ENCODE assay signal across 10 cellular contexts in the genomic region with DNA sequence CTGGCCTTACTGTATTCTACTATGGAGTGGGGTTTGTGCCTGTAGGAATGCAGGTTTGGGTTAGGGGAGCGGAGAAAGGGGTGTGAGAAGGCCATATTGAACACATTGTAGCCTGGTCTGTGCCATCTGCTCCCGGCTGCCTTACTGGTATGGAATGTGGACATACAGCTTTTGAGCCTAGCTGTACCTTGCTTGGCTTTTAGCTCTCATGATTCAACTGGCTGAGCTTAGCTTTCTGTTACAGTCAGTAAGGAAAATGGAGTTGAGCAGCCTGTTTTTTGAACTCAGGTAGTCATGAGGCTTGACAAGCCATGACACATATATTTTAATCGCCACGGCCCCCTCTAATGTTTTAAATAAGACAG. TPM values are rescaled to one million over a fixed set of nuclear protein-coding genes. Genes with fewer than 3 reads are reported as not detected.
DNase-seq lines count a peak whose midpoint lies in the region; ATAC-seq, FAIRE-seq and TF ChIP-seq lines count a peak whose summit lies in the region.
"Had no signal": no experiment of that assay in that cellular context is flagged by ENCODE, and none has a peak within 500 bp of the region (broad histone marks: within the 10 kb centered on the region; RNA-seq: fewer than 3 reads in every experiment).

No MANE protein-coding gene starts in this region.

- H3K4me3 ChIP-seq in PC-9 (peak overlapping the region; percentile 36; the same call in 1 of the 2 replicates), pancreas (no peak overlapping the region), ascending aorta (no peak overlapping the region)
- H3K4me3 ChIP-seq in CD4-positive, alpha-beta memory T cell (ENCODE audit: low read length in 2 of 2), result no peak overlapping the region

- no peaks in the 10 kb centered on the region for H4K20me1 ChIP-seq in PC-9 (ENCODE audit: insufficient read depth)

- H3K36me3 Mint-ChIP-seq in CD4-positive, alpha-beta memory T cell, result peaks cover 0 to 5% of the 10 kb centered on the region in 2 donors

- CTCF ChIA-PET in PC-9 (lab: Charles Lee), result interaction anchor here (0.6 to 1.1 kb wide), 2 partner anchors 62 to 227 kb away, joined by 3 to 4 read pairs; no protein-coding TSS in a partner anchor
- CTCF ChIA-PET in CD4-positive, alpha-beta memory T cell (lab: Charles Lee; ENCODE audit: partially characterized antibody), result interaction anchor here (1.1 to 1.4 kb wide), 2 partner anchors 11 to 89 kb away, joined by 3 read pairs; no protein-coding TSS in a partner anchor

- H3K27ac ChIP-seq in PC-9 (peak overlapping the region; percentile 95), foreskin keratinocyte (peak overlapping the region; percentile 70), pancreas (peak overlapping the region in 2 of 4 donors; percentile 20 to 24), ascending aorta (no peak overlapping the region)
- H3K27ac ChIP-seq in CD4-positive, alpha-beta memory T cell (ENCODE audit: low read depth, low read length), result no peak overlapping the region

- H3K4me1 Mint-ChIP-seq in CD4-positive, alpha-beta memory T cell, result peaks cover 46 to 67% (median 54%) of the 10 kb centered on the region in 4 donors

- no peaks in the 10 kb centered on the region for H3K9me3 Mint-ChIP-seq in CD4-positive, alpha-beta memory T cell

- peaks cover 7% of the 10 kb centered on the region; the same call in 1 of the 2 replicates for H3K36me3 ChIP-seq in PC-9 (ENCODE audit: low read depth)
- no peaks in the 10 kb centered on the region for H3K36me3 ChIP-seq in pancreas
- no peaks in the 10 kb centered on the region for H3K36me3 ChIP-seq in CD4-positive, alpha-beta memory T cell (ENCODE audit: insufficient read depth, low read length)
- H3K36me3 ChIP-seq in ascending aorta, result no peaks in the 10 kb centered on the region

- intact Hi-C loops in PC-9 (cut with micrococcal nuclease; ENCODE audit: unreplicated experiment) (loop anchor here (1.0 to 5.0 kb wide), 5 partner anchors 11 to 115 kb away; a partner anchor contains a TSS), pancreas (cut with DNase I) (no loop called here), ascending aorta (cut with DNase I) (no loop called here)
- intact Hi-C loops in CD4-positive, alpha-beta memory T cell (cut with micrococcal nuclease), result no loop called here

- DNase-seq in DMS 273 (lab: John Stamatoyannopoulos, UW; ENCODE audit: unreplicated experiment) (peak; percentile 73), PC-9 (peak; percentile 74 to 99), foreskin keratinocyte (peak; percentile 93 to 97), pancreas (peak in 1 of 6 donors; percentile 22), ascending aorta (ENCODE audit: low spot score in 2 of 2) (no peak)
- DNase-seq in CD4-positive, alpha-beta memory T cell, result no peak
- DNase-seq: C1 segment of cervical spinal cord, NCI-H1048 had no signal

- H3F3A ChIP-seq in PC-9 (ENCODE audit: insufficient read depth, low read depth), result peaks cover 83% of the 10 kb centered on the region

- POLR2A ChIA-PET in PC-9 (lab: Charles Lee; ENCODE audit: unreplicated experiment), result interaction anchor here (0.6 kb wide), 3 partner anchors 17 to 31 kb away, joined by 3 to 4 read pairs (median 3); no protein-coding TSS in a partner anchor
- POLR2A ChIA-PET in CD4-positive, alpha-beta memory T cell (lab: Charles Lee; ENCODE audit: partially characterized antibody), result no interaction called here

- no TSS peak for BruUV-seq in PC-9 (replicated peaks; lab: Mats Ljungman, UMichigan)

- TF ChIP-seq CTCF in PC-9 (conservative IDR thresholded peaks at IDR 0.05), result no peak
- TF ChIP-seq CTCF in foreskin keratinocyte (conservative IDR thresholded peaks at IDR 0.05), result peak; percentile 5
- no peak for TF ChIP-seq CTCF in pancreas (IDR thresholded peaks at IDR 0.05)
- no peak for TF ChIP-seq CTCF in ascending aorta (IDR thresholded peaks at IDR 0.05)

- H3K4me2 ChIP-seq in PC-9, result peak overlapping the region; percentile 76

- no peaks in the 10 kb centered on the region for H3K9me3 ChIP-seq in PC-9 (ENCODE audit: insufficient read depth, low read depth)
- no peaks in the 10 kb centered on the region for H3K9me3 ChIP-seq in pancreas
- no peaks in the 10 kb centered on the region for H3K9me3 ChIP-seq in CD4-positive, alpha-beta memory T cell (ENCODE audit: control insufficient read depth in 1 of 2, low read length in 2 of 2)
- no peaks in the 10 kb centered on the region for H3K9me3 ChIP-seq in ascending aorta

- H3K27me3 ChIP-seq in PC-9 (ENCODE audit: insufficient read depth, low read depth) (no peaks in the 10 kb centered on the region), foreskin keratinocyte (no peaks in the 10 kb centered on the region), pancreas (no peaks in the 10 kb centered on the region), ascending aorta (no peaks in the 10 kb centered on the region)
- H3K27me3 ChIP-seq in CD4-positive, alpha-beta memory T cell (ENCODE audit: insufficient read depth, low read length), result no peaks in the 10 kb centered on the region

- H3K27me3 Mint-ChIP-seq in CD4-positive, alpha-beta memory T cell, result no peaks in the 10 kb centered on the region

- no peak overlapping the region for H2AFZ ChIP-seq in PC-9

- no peak for FAIRE-seq in pancreas (lab: Jason Lieb, UNC)

- H3K9me2 ChIP-seq in PC-9 (ENCODE audit: insufficient read depth), result no peaks in the 10 kb centered on the region

- H3K4me3 Mint-ChIP-seq in CD4-positive, alpha-beta memory T cell, result no peak overlapping the region

- H3K4me1 ChIP-seq in PC-9 (replicated peaks; ENCODE audit: insufficient read depth) (peaks cover 75% of the 10 kb centered on the region), foreskin keratinocyte (peaks cover 41% of the 10 kb centered on the region), pancreas (peaks cover 18 to 19% (median 19%) of the 10 kb centered on the region in 3 donors), ascending aorta (peaks cover 0 to 32% of the 10 kb centered on the region in 2 donors)
- H3K4me1 ChIP-seq in CD4-positive, alpha-beta memory T cell (ENCODE audit: insufficient read depth, low read length), result peaks cover 41% of the 10 kb centered on the region

- WGBS in pancreas, 2 donors, result 50 to 57% methylated on average over 4 of the region's 4 CpGs

- H3K79me2 ChIP-seq in PC-9 (ENCODE audit: low read depth), result peaks cover 89% of the 10 kb centered on the region

- peak overlapping the region in 2 of 7 donors; percentile 62 to 72 for H3K27ac Mint-ChIP-seq in CD4-positive, alpha-beta memory T cell

- peak; percentile 88 for ATAC-seq in foreskin keratinocyte
- peak; percentile 39 to 84 (median 68) for ATAC-seq in pancreas
- no peak for ATAC-seq in GM21360 (IDR thresholded peaks at IDR 0.05; ENCODE audit: unreplicated experiment)
- ATAC-seq in GM18861 (IDR thresholded peaks at IDR 0.05; ENCODE audit: unreplicated experiment), result no peak

RNA-seq across cellular contexts. Expression of a gene that starts 41.6 kb away (rescaled TPM):
- total RNA-seq in PC-9 (2021) (87.8 and 104 TPM in 2 replicates), foreskin keratinocyte (39.9 and 43.3 TPM in 2 replicates), pancreas (10 to 100 TPM; 14.6 to 26.8 (median 19.9) TPM), ascending aorta (23.7 TPM)
- polyA plus RNA-seq in foreskin keratinocyte (8.2 and 9.9 TPM in 2 replicates), pancreas (10 to 100 TPM in 1 of 2 donors, 1 to 10 TPM in 1; 8.4 to 12.7 TPM)
- 10 to 100 TPM; 47.5 to 49.0 TPM for total RNA-seq in CD4-positive, alpha-beta memory T cell
- polyA plus RNA-seq in CD4-positive, alpha-beta memory T cell, result 10 to 100 TPM in 1 of 2 donors, 1 to 10 TPM in 1; 1.1 to 10.6 TPM

RNA-seq across cellular contexts. Expression of a gene that starts 51.7 kb away (rescaled TPM):
- total RNA-seq in PC-9 (2021) (332 and 411 TPM in 2 replicates), foreskin keratinocyte (310 and 317 TPM in 2 replicates), pancreas (10 to 100 TPM; 34.5 to 50.9 (median 39.3) TPM), ascending aorta (96.6 TPM)
- polyA plus RNA-seq in foreskin keratinocyte (469 and 482 TPM in 2 replicates), pancreas (10 to 100 TPM; 46.4 to 48.2 TPM)
- 10 to 100 TPM; 40.7 to 42.1 TPM for total RNA-seq in CD4-positive, alpha-beta memory T cell
- 10 to 100 TPM; 62.4 to 67.6 TPM for polyA plus RNA-seq in CD4-positive, alpha-beta memory T cell

Comparison
In these comparisons a context has a peak if more than half of its experiments do, and no peak if none do; other contexts are left out.
1. DNase-seq: peak in DMS 273 (single experiment), PC-9 (2 of 2) and foreskin keratinocyte (2 of 2); none in CD4-positive, alpha-beta memory T cell (0 of 5) and ascending aorta (0 of 2).
2. H3K27ac ChIP-seq: peak in PC-9 (single experiment) and foreskin keratinocyte (single experiment); none in CD4-positive, alpha-beta memory T cell (single experiment) and ascending aorta (0 of 2).
3. ATAC-seq: peak in foreskin keratinocyte (single experiment) and pancreas (4 of 4); none in GM21360 (single experiment) and GM18861 (single experiment).